ENCODE assay signal across 1 cellular context in the genomic region with DNA sequence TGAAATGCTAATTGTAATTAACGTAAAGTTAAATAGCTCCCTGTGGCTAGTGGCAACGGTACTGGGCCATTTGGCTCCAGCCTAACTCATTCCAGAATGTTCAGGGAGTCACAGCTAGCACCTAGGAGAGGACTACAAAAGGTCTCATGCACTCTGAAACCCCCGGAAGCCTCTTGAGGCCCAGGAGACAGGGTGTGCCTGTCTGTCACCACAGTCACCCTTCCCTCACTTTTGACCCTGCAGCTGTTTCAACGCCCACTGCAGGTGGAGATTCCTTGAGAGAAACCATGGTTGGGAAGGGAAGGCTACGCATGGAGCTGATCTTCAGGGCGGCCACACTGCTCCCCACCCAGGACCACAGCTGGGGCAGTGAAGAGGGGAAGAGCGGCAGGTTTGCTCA.
TF ChIP-seq lines count a peak whose summit lies in the region.

No MANE protein-coding gene starts in this region.

TF ChIP-seq in HepG2, 621 proteins besides CTCF, POLR2A, EP300 and RAD21 (continued from another document):
- TF ChIP-seq, protein P1, sequence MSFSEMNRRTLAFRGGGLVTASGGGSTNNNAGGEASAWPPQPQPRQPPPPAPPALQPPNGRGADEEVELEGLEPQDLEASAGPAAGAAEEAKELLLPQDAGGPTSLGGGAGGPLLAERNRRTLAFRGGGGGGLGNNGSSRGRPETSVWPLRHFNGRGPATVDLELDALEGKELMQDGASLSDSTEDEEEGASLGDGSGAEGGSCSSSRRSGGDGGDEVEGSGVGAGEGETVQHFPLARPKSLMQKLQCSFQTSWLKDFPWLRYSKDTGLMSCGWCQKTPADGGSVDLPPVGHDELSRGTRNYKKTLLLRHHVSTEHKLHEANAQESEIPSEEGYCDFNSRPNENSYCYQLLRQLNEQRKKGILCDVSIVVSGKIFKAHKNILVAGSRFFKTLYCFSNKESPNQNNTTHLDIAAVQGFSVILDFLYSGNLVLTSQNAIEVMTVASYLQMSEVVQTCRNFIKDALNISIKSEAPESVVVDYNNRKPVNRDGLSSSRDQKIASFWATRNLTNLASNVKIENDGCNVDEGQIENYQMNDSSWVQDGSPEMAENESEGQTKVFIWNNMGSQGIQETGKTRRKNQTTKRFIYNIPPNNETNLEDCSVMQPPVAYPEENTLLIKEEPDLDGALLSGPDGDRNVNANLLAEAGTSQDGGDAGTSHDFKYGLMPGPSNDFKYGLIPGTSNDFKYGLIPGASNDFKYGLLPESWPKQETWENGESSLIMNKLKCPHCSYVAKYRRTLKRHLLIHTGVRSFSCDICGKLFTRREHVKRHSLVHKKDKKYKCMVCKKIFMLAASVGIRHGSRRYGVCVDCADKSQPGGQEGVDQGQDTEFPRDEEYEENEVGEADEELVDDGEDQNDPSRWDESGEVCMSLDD (CRISPR knock-in tag; IDR thresholded peaks at IDR 0.05; ENCODE audit: borderline replicate concordance), result no peak
TF ChIP-seq in HepG2: peak in this region for 1.
